Comparison of ENCODE assay signal across 8 cellular contexts in genomic region chr22:39351689-39352214, GRCh38. TPM values are rescaled to one million over a fixed set of nuclear protein-coding genes. Genes with fewer than 3 reads are reported as not detected.
A peak's percentile ranks its signal among the peaks of the same experiment; 100 is the strongest.
DNase-seq lines count a peak whose midpoint lies in the region; ATAC-seq and TF ChIP-seq lines count a peak whose summit lies in the region.

No MANE protein-coding gene starts in this region.

- H2AFZ ChIP-seq in neural cell (ENCODE audit: low read depth, low read length) = no peak overlapping the region

- H3K9ac ChIP-seq in neural cell (ENCODE audit: low read length) = peak overlapping the region; percentile 93

- no peaks in the 10 kb centered on the region for H3K9me2 ChIP-seq in neural cell (ENCODE audit: insufficient read depth, low read length)

- peak overlapping the region; percentile 84 to 98 (median 91) for H3K27ac Mint-ChIP-seq in brain

- no peaks in the 10 kb centered on the region for H3F3A ChIP-seq in neural cell (ENCODE audit: insufficient read depth, low read length, poor library complexity, severe bottlenecking)

- H3K27me3 ChIP-seq in neural cell (ENCODE audit: insufficient read depth, low read depth, low read length) = no peaks in the 10 kb centered on the region

- H3K36me3 ChIP-seq in neural cell (ENCODE audit: insufficient read depth, low read length) = no peaks in the 10 kb centered on the region

- no peaks in the 10 kb centered on the region for H4K20me1 ChIP-seq in neural cell (ENCODE audit: insufficient read depth)

- ATAC-seq in HG02884 (IDR thresholded peaks at IDR 0.05; ENCODE audit: unreplicated experiment) = no peak

- TF ChIP-seq RAD21 in Ishikawa (IDR thresholded peaks at IDR 0.05; ENCODE audit: low read depth) = no peak
- TF ChIP-seq RAD21 in neural cell (conservative IDR thresholded peaks at IDR 0.05) = no peak

- H3K9me3 Mint-ChIP-seq in brain = no peaks in the 10 kb centered on the region

- TF ChIP-seq EP300 in Ishikawa (IDR thresholded peaks at IDR 0.05; ENCODE audit: borderline replicate concordance) = no peak
- no peak for TF ChIP-seq EP300 in neural cell (conservative IDR thresholded peaks at IDR 0.05; ENCODE audit: poor library complexity, severe bottlenecking)

- H3K36me3 Mint-ChIP-seq in brain = peaks cover 9% of the 10 kb centered on the region

- peaks cover 35% of the 10 kb centered on the region for H3K4me1 Mint-ChIP-seq in brain

- no peak overlapping the region for H3K4me2 ChIP-seq in neural cell (ENCODE audit: low read length)

- H3K79me2 ChIP-seq in neural cell (replicated peaks; ENCODE audit: insufficient read depth, low read length) = peaks cover 14% of the 10 kb centered on the region

- H3K4me3 Mint-ChIP-seq in brain = peak overlapping the region; percentile 90 to 92 (median 91)

- H3K27me3 Mint-ChIP-seq in brain = peaks cover 3% of the 10 kb centered on the region

- no peak overlapping the region for H3K27ac ChIP-seq in neural cell (ENCODE audit: low read length)

- TF ChIP-seq CTCF in brain (conservative IDR thresholded peaks at IDR 0.05) (no peak), neural cell (IDR thresholded peaks at IDR 0.05; ENCODE audit: poor library complexity, severe bottlenecking) (no peak)

- H3K4me3 ChIP-seq in neural cell (ENCODE audit: low read length) = peak overlapping the region; percentile 96

- H3K9me3 ChIP-seq in neural cell (ENCODE audit: low read length) = no peaks in the 10 kb centered on the region

- peak; percentile 78 for DNase-seq in ELF-1 (ENCODE audit: low read depth, low spot score)
- DNase-seq in NCI-H128 (lab: John Stamatoyannopoulos, UW; ENCODE audit: unreplicated experiment) = no peak
- no peak for DNase-seq in DMS53 treated with DMSO at 0.1 percent for 48 hours (lab: John Stamatoyannopoulos, UW; ENCODE audit: unreplicated experiment)
- no peak for DNase-seq in SW 1271 (lab: John Stamatoyannopoulos, UW)

TF ChIP-seq in Ishikawa, 13 proteins besides CTCF, POLR2A, EP300 and RAD21:
- TF ChIP-seq ZBTB7A (IDR thresholded peaks at IDR 0.05; ENCODE audit: low read depth) (0 out of 2 replicates have a peak, but pooled peaks have one; percentile 28), YY1 (IDR thresholded peaks at IDR 0.05; ENCODE audit: low read depth) (no peak), CEBPB (IDR thresholded peaks at IDR 0.05) (no peak)

TF ChIP-seq in neural cell, 6 proteins besides CTCF, POLR2A, EP300 and RAD21:
- no peak for TF ChIP-seq REST (IDR thresholded peaks at IDR 0.05; ENCODE audit: borderline replicate concordance)
- TF ChIP-seq EZH2 (IDR thresholded peaks at IDR 0.05; ENCODE audit: borderline replicate concordance, insufficient read depth, low read length, poor library complexity, severe bottlenecking) = no peak
- no peak for TF ChIP-seq MXI1 (conservative IDR thresholded peaks at IDR 0.05; ENCODE audit: poor library complexity, severe bottlenecking)
- no peak for TF ChIP-seq SMC3 (conservative IDR thresholded peaks at IDR 0.05; ENCODE audit: poor library complexity)
- no peak for TF ChIP-seq TAF1 (IDR thresholded peaks at IDR 0.05; ENCODE audit: low read depth)
- TF ChIP-seq POLR2AphosphoS5 (IDR thresholded peaks at IDR 0.05) = no peak

RNA-seq across cellular contexts. Expression of gene SYNGR1, which starts 2.0 kb away (rescaled TPM):
- polyA plus RNA-seq in brain (ENCODE audit: insufficient read depth, low read depth, low replicate concordance) (55.1 TPM), neural cell (68.4 and 85.4 TPM in 2 replicates)
- polyA minus RNA-seq in neural cell = 88.6 and 92.4 TPM in 2 replicates

RNA-seq across cellular contexts. Expression of gene RPL3, which starts 32.3 kb away (rescaled TPM):
- polyA plus RNA-seq in brain (ENCODE audit: insufficient read depth, low read depth, low replicate concordance) (2,313 TPM), neural cell (1,527 and 1,646 TPM in 2 replicates)
- polyA minus RNA-seq in neural cell = 1,279 and 1,307 TPM in 2 replicates

RNA-seq across cellular contexts. Expression of gene TAB1, which starts 47.8 kb away (rescaled TPM):
- 34.5 TPM for polyA plus RNA-seq in brain (ENCODE audit: insufficient read depth, low read depth, low replicate concordance)
- polyA plus RNA-seq in neural cell = 25.3 and 26.5 TPM in 2 replicates
- 21.6 and 23.6 TPM in 2 replicates for polyA minus RNA-seq in neural cell
